ENCODE assay signal across 8 cellular contexts in the genomic region with DNA sequence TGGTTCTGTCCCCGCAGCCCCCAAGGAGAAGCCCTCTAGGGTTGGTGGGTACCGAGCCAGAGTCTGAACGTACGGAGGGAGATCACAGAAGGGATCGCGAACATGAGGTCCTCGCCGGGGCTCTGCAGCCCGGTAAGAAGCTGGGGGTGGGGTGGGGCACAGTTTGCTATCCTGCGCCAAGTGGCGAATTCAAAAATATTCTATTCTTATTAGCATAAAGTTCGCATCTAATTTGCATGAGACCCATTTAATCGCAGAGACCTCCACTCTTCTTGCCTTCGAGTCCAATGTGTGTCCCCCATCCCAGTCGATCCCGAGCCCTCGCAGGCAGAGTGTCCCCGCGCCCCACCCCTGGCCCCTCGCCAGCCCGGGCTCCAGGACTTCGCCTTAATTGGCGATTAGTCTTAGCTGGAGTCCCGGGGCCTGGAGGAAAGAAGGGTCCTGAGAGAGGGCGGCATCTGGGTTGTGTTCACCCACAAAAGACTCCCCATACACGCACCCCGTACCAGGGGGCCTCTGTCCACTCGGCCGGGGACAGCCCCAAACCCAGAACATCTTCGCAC. TPM values are rescaled to one million over a fixed set of nuclear protein-coding genes. Genes with fewer than 3 reads are reported as not detected.
DNase-seq lines count a peak whose midpoint lies in the region; ATAC-seq and TF ChIP-seq lines count a peak whose summit lies in the region.

No MANE protein-coding gene starts in this region.

- H3K79me2 ChIP-seq in PC-3 (ENCODE audit: low read length) = no peaks in the 10 kb centered on the region

- ATAC-seq in PC-3 = no peak
- ATAC-seq in HG02610 (IDR thresholded peaks at IDR 0.05; ENCODE audit: unreplicated experiment) = no peak
- no peak for ATAC-seq in GM19463 (IDR thresholded peaks at IDR 0.05; ENCODE audit: unreplicated experiment)
- ATAC-seq in GM21390 (IDR thresholded peaks at IDR 0.05; ENCODE audit: unreplicated experiment) = no peak
- no peak for ATAC-seq in HG03095 (IDR thresholded peaks at IDR 0.05; ENCODE audit: unreplicated experiment)

- no peak overlapping the region for H3K27ac Mint-ChIP-seq in CD14-positive monocyte

- DNase-seq in CD14-positive monocyte (ENCODE audit: low spot score) (no peak), PC-3 (no peak), fibroblast of mammary gland (ENCODE audit: low read depth) (no peak), neuronal stem cell (ENCODE audit: low spot score) (no peak)

- H3K18ac ChIP-seq in neuronal stem cell (ENCODE audit: low read length) = peak overlapping the region; percentile 44

- no peak for TF ChIP-seq CTCF in CD14-positive monocyte (IDR thresholded peaks at IDR 0.05)
- TF ChIP-seq CTCF in PC-3 (conservative IDR thresholded peaks at IDR 0.05; ENCODE audit: low read depth, low read length) = no peak
- no peak for TF ChIP-seq CTCF in fibroblast of mammary gland (conservative IDR thresholded peaks at IDR 0.05; ENCODE audit: control insufficient read depth, insufficient read depth, low read depth, low read length)

- H2BK120ac ChIP-seq in neuronal stem cell (ENCODE audit: low read depth, low read length) = no peak overlapping the region

- H3K27me3 Mint-ChIP-seq in CD14-positive monocyte (ENCODE audit: low read depth in 3 of 3) = peaks cover 70 to 77% (median 77%) of the 10 kb centered on the region in 3 donors

- H3K9ac ChIP-seq in PC-3 (ENCODE audit: low read length) (peak overlapping the region; percentile 63; the same call in 1 of the 2 replicates), neuronal stem cell (ENCODE audit: low read depth, low read length, poor library complexity) (peak overlapping the region; percentile 71)

- H3K14ac ChIP-seq in neuronal stem cell (ENCODE audit: low read length) = no peak overlapping the region

- no peaks in the 10 kb centered on the region for H3K9me3 ChIP-seq in PC-3 (ENCODE audit: low read length)
- H3K9me3 ChIP-seq in neuronal stem cell (replicated peaks in 1 of 2; ENCODE audit: control insufficient read depth in 2 of 2, insufficient read depth in 1 of 2, low read depth in 1 of 2, low read length in 2 of 2) = no peaks in the 10 kb centered on the region

- H3K4me1 ChIP-seq in PC-3 (ENCODE audit: insufficient read depth, low read length) (peaks cover 9% of the 10 kb centered on the region; the same call in 1 of the 2 replicates), neuronal stem cell (ENCODE audit: control insufficient read depth in 2 of 2, insufficient read depth in 1 of 2, low read depth in 1 of 2, low read length in 2 of 2) (peaks cover 10 to 11% of the 10 kb centered on the region in 2 donors)

- no peak overlapping the region for H4K91ac ChIP-seq in neuronal stem cell (ENCODE audit: low read depth, low read length, poor library complexity)

- H3K4me1 Mint-ChIP-seq in CD14-positive monocyte = peaks cover 19% of the 10 kb centered on the region

- H3K4me3 Mint-ChIP-seq in CD14-positive monocyte = peak overlapping the region; percentile 52 to 85

- POLR2A ChIA-PET in PC-3 (lab: Charles Lee; ENCODE audit: unreplicated experiment) = no interaction called here

- H3K4me2 ChIP-seq in PC-3 (ENCODE audit: low read length) = peak overlapping the region; percentile 88
- H3K4me2 ChIP-seq in neuronal stem cell (ENCODE audit: insufficient read depth, low read length, poor library complexity, severe bottlenecking) = peak overlapping the region; percentile 81

- H2AK5ac ChIP-seq in neuronal stem cell (ENCODE audit: low read depth, low read length) = peak overlapping the region; percentile 19

- BruUV-seq in PC-3 (replicated peaks; lab: Mats Ljungman, UMichigan) = TSS peak; percentile 27

- H3K4me3 ChIP-seq in PC-3 (ENCODE audit: low read length) = peak overlapping the region; percentile 78
- H3K4me3 ChIP-seq in fibroblast of mammary gland (ENCODE audit: control insufficient read depth, low read depth, low read length) = peak overlapping the region; percentile 57
- H3K4me3 ChIP-seq in neuronal stem cell (ENCODE audit: low read length in 2 of 2) = peak overlapping the region; percentile 61 to 84

- H2AFZ ChIP-seq in PC-3 (ENCODE audit: low read length) (peak overlapping the region; percentile 96), neuronal stem cell (ENCODE audit: low read length) (peak overlapping the region; percentile 97)

- intact Hi-C loops in CD14-positive monocyte (cut with micrococcal nuclease) = no loop called here
- intact Hi-C loops in PC-3 (cut with micrococcal nuclease) = no loop called here

- H3K27me3 ChIP-seq in PC-3 (ENCODE audit: low read length) = no peaks in the 10 kb centered on the region
- H3K27me3 ChIP-seq in neuronal stem cell (ENCODE audit: control insufficient read depth in 3 of 3, insufficient read depth in 3 of 3, low read depth in 1 of 3, low read length in 3 of 3) = peaks cover 0 to 5% (median 0%) of the 10 kb centered on the region in 3 experiments

- H2BK15ac ChIP-seq in neuronal stem cell (ENCODE audit: low read length) = peak overlapping the region; percentile 14

- H3K79me1 ChIP-seq in neuronal stem cell (ENCODE audit: low read depth, low read length) = no peaks in the 10 kb centered on the region

- no peak overlapping the region for H2BK5ac ChIP-seq in neuronal stem cell (ENCODE audit: low read length)

- H3K23ac ChIP-seq in neuronal stem cell (ENCODE audit: low read depth, low read length, poor library complexity) = no peak overlapping the region

- CTCF ChIA-PET in PC-3 (lab: Charles Lee) = interaction anchor here (0.6 kb wide), 1 partner anchor 27 kb away, joined by 4 read pairs; no protein-coding TSS in a partner anchor

- no peak overlapping the region for H3K4ac ChIP-seq in neuronal stem cell (ENCODE audit: low read length)

- H3K27ac ChIP-seq in PC-3 (ENCODE audit: low read length) (no peak overlapping the region), neuronal stem cell (replicated peaks; ENCODE audit: low read length) (no peak overlapping the region)

- no peaks in the 10 kb centered on the region for H3K9me2 ChIP-seq in PC-3 (replicated peaks; ENCODE audit: low read length)

- H3K9me3 Mint-ChIP-seq in CD14-positive monocyte = peaks cover 0 to 18% (median 3%) of the 10 kb centered on the region in 7 donors

- no peak overlapping the region for H4K8ac ChIP-seq in neuronal stem cell (ENCODE audit: low read depth, low read length)

- WGBS in neuronal stem cell (ENCODE audit: extremely low coverage in 2 of 2, insufficient read length in 2 of 2, insufficient replicate concordance in 1 of 2), 2 donors = no CpG with 5 or more reads among the region's 30 CpGs

- H3F3A ChIP-seq in PC-3 (ENCODE audit: low read length, unreplicated experiment) = no peaks in the 10 kb centered on the region

- no peaks in the 10 kb centered on the region for H4K20me1 ChIP-seq in PC-3 (ENCODE audit: low read length)

- H2BK12ac ChIP-seq in neuronal stem cell (ENCODE audit: low read length) = no peak overlapping the region

- H3K36me3 ChIP-seq in PC-3 (ENCODE audit: low read depth, low read length) = no peaks in the 10 kb centered on the region
- peaks cover 22 to 58% of the 10 kb centered on the region in 2 donors for H3K36me3 ChIP-seq in neuronal stem cell (replicated peaks in 1 of 2; ENCODE audit: control insufficient read depth in 2 of 2, insufficient read depth in 2 of 2, low read length in 2 of 2)

- H3K36me3 Mint-ChIP-seq in CD14-positive monocyte = peaks cover 0 to 1% of the 10 kb centered on the region in 2 donors

RNA-seq across cellular contexts. Expression of gene ARHGEF25, which starts 0.6 kb away (rescaled TPM):
- not detected for polyA plus RNA-seq in CD14-positive monocyte
- 10.0 and 18.1 TPM in 2 replicates for total RNA-seq in PC-3 (2014; rRNA removed)
- polyA plus RNA-seq in neuronal stem cell (2013, experiment 1 of 2) = 14.2 TPM
- 13.8 TPM for polyA plus RNA-seq in neuronal stem cell (2013, experiment 2 of 2)

RNA-seq across cellular contexts. Expression of gene DTX3, which starts 6.0 kb away (rescaled TPM):
- under 1 TPM in 1 of 2 donors, not detected in 1; 0.08 TPM for polyA plus RNA-seq in CD14-positive monocyte
- 11.9 and 15.9 TPM in 2 replicates for total RNA-seq in PC-3 (2014; rRNA removed)
- 66.7 TPM for polyA plus RNA-seq in neuronal stem cell (2013, experiment 1 of 2)
- polyA plus RNA-seq in neuronal stem cell (2013, experiment 2 of 2) = 64.9 TPM

RNA-seq across cellular contexts. Expression of gene PIP4K2C, which starts 19.6 kb away (rescaled TPM):
- 10 to 100 TPM; 12.3 to 16.9 TPM for polyA plus RNA-seq in CD14-positive monocyte
- total RNA-seq in PC-3 (2014; rRNA removed) = 83.6 and 88.6 TPM in 2 replicates
- 9.6 TPM for polyA plus RNA-seq in neuronal stem cell (2013, experiment 1 of 2)
- 9.4 TPM for polyA plus RNA-seq in neuronal stem cell (2013, experiment 2 of 2)

RNA-seq across cellular contexts. Expression of gene B4GALNT1, which starts 22.4 kb away (rescaled TPM):
- polyA plus RNA-seq in CD14-positive monocyte = not detected
- 39.0 and 42.3 TPM in 2 replicates for total RNA-seq in PC-3 (2014; rRNA removed)
- polyA plus RNA-seq in neuronal stem cell (2013, experiment 1 of 2) = 1.8 TPM
- 1.6 TPM for polyA plus RNA-seq in neuronal stem cell (2013, experiment 2 of 2)
